In the genomic region with DNA sequence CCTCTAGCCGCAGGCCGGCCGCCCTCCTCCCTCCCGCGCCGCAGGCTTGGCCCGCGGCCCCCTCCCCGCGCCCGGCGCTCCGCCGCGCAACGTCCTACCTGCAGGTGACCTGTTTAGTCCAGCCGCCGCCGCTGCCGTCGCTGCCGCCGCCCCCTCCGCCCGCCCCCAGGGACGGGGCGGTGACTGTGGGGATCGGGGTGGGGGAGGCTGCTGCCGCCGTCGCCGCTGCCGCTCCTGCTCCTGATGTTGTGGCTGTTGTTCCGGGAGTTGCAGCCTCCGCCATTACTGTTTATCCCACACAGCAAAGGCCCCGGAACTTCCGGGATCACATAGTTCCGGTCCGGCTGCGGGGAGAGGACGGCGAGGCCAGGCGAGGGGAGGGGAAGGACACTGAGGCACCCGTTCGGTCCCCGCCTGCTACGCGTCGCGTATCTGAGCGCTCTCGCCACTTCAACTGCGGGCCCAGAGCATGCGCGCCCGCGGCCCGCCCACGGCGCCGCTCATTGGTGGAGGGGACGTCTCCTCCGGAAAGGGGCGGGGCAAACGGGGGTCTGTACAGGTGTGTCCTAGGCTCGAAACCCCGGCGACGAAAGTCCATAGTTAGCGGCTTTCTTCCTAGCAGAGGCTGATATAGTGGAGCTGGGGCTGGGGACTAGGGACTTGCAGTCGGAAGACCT, we compare ENCODE assay signal across 8 cellular contexts. TPM values are rescaled to one million over a fixed set of nuclear protein-coding genes. Genes with fewer than 3 reads are reported as not detected.
DNase-seq lines count a peak whose midpoint lies in the region; ATAC-seq and TF ChIP-seq lines count a peak whose summit lies in the region.

A gene with protein sequence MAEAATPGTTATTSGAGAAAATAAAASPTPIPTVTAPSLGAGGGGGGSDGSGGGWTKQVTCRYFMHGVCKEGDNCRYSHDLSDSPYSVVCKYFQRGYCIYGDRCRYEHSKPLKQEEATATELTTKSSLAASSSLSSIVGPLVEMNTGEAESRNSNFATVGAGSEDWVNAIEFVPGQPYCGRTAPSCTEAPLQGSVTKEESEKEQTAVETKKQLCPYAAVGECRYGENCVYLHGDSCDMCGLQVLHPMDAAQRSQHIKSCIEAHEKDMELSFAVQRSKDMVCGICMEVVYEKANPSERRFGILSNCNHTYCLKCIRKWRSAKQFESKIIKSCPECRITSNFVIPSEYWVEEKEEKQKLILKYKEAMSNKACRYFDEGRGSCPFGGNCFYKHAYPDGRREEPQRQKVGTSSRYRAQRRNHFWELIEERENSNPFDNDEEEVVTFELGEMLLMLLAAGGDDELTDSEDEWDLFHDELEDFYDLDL (minus strand): TSS at position 444 of the 677 bp plus-strand sequence. CDS start 161 bp downstream, at position 283.

- in situ Hi-C loops in KBM-7 (cut with MboI; ENCODE audit: low pct_unique_long_range_greater_than_20kb, low sequenced_read_pairs) = no loop called here

- WGBS in esophagus, 2 donors = 0 to 1% methylated on average over 60 to 71 of the region's 71 CpGs

- peaks cover 29% of the 10 kb centered on the region for H3K4me1 Mint-ChIP-seq in activated T-cell treated with anti-CD3 and anti-CD28 coated beads, Interleukin-2, amount 50 U/mL, for 4 hours (ENCODE audit: low read depth)

- H3K36me3 Mint-ChIP-seq in activated T-cell treated with anti-CD3 and anti-CD28 coated beads, Interleukin-2, amount 50 U/mL, for 4 hours (ENCODE audit: insufficient read depth) = no peaks in the 10 kb centered on the region

- H3K9me3 ChIP-seq in esophagus (ENCODE audit: control insufficient read depth in 2 of 2, insufficient read depth in 1 of 2, low read depth in 1 of 2, low read length in 1 of 2) (no peaks in the 10 kb centered on the region), muscle layer of colon (ENCODE audit: low read length) (no peaks in the 10 kb centered on the region)

- H3K27me3 Mint-ChIP-seq in activated T-cell treated with anti-CD3 and anti-CD28 coated beads, Interleukin-2, amount 50 U/mL, for 4 hours (ENCODE audit: low read depth) = no peaks in the 10 kb centered on the region

- H3K4me3 ChIP-seq in esophagus (ENCODE audit: low read depth in 1 of 2, low read length in 2 of 2) (peak within 1 kb of the TSS; percentile 80 to 98), muscle layer of colon (ENCODE audit: low read depth in 1 of 2, low read length in 2 of 2) (peak within 1 kb of the TSS; percentile 73 to 80)

- peak within 1 kb of the TSS; percentile 3 for H3K9ac ChIP-seq in muscle layer of colon (ENCODE audit: low read length)

- H3K4me1 ChIP-seq in esophagus (ENCODE audit: control insufficient read depth in 2 of 2, insufficient read depth in 2 of 2, low read length in 1 of 2) (peaks cover 0 to 4% of the 10 kb centered on the region in 2 donors), muscle layer of colon (ENCODE audit: insufficient read depth, low read length) (peaks cover 8% of the 10 kb centered on the region)

- ATAC-seq in GM21717 (IDR thresholded peaks at IDR 0.05; ENCODE audit: unreplicated experiment) = peak; percentile 92
- ATAC-seq in activated T-cell treated with anti-CD3 and anti-CD28 coated beads, Interleukin-2, amount 50 U/mL, for 4 hours = peak; percentile 92

- peak within 1 kb of the TSS; percentile 100 for H3K4me3 Mint-ChIP-seq in activated T-cell treated with anti-CD3 and anti-CD28 coated beads, Interleukin-2, amount 50 U/mL, for 4 hours

- H3K27ac ChIP-seq in esophagus (ENCODE audit: low read depth in 2 of 2, low read length in 1 of 2) (peak within 1 kb of the TSS; percentile 85 to 97), muscle layer of colon (ENCODE audit: low read depth, low read length) (peak within 1 kb of the TSS; percentile 98)

- no peaks in the 10 kb centered on the region for H3K9me3 Mint-ChIP-seq in activated T-cell treated with anti-CD3 and anti-CD28 coated beads, Interleukin-2, amount 50 U/mL, for 4 hours

- H3K27me3 ChIP-seq in esophagus (ENCODE audit: control insufficient read depth in 1 of 2, insufficient read depth in 2 of 2, low read length in 2 of 2) (no peaks in the 10 kb centered on the region), muscle layer of colon (ENCODE audit: control insufficient read depth in 1 of 2, insufficient read depth in 2 of 2, low read length in 2 of 2) (no peaks in the 10 kb centered on the region)

- DNase-seq in DMS153 treated with DMSO at 0.1 percent for 48 hours (lab: John Stamatoyannopoulos, UW; ENCODE audit: unreplicated experiment) (peak; percentile 97), KBM-7 (peak; percentile 93)
- peak; percentile 93 for DNase-seq in activated T-cell treated with anti-CD3 and anti-CD28 coated beads, Interleukin-2, amount 50 U/mL, for 4 hours
- peak; percentile 82 for DNase-seq in stimulated activated CD8-positive, alpha-beta memory T cell treated with anti-CD3 and anti-CD28 coated beads, Interleukin-7, amount 100 ng/mL, for 24 hours (ENCODE audit: low read depth)

- H3K36me3 ChIP-seq in esophagus (ENCODE audit: control insufficient read depth in 2 of 2, insufficient read depth in 2 of 2, low read length in 1 of 2) = no peaks in the 10 kb centered on the region
- no peaks in the 10 kb centered on the region for H3K36me3 ChIP-seq in muscle layer of colon (ENCODE audit: insufficient read depth, low read length)

TF ChIP-seq in PFSK-1, 5 proteins besides CTCF, POLR2A, EP300 and RAD21:
- TF ChIP-seq, protein P1, sequence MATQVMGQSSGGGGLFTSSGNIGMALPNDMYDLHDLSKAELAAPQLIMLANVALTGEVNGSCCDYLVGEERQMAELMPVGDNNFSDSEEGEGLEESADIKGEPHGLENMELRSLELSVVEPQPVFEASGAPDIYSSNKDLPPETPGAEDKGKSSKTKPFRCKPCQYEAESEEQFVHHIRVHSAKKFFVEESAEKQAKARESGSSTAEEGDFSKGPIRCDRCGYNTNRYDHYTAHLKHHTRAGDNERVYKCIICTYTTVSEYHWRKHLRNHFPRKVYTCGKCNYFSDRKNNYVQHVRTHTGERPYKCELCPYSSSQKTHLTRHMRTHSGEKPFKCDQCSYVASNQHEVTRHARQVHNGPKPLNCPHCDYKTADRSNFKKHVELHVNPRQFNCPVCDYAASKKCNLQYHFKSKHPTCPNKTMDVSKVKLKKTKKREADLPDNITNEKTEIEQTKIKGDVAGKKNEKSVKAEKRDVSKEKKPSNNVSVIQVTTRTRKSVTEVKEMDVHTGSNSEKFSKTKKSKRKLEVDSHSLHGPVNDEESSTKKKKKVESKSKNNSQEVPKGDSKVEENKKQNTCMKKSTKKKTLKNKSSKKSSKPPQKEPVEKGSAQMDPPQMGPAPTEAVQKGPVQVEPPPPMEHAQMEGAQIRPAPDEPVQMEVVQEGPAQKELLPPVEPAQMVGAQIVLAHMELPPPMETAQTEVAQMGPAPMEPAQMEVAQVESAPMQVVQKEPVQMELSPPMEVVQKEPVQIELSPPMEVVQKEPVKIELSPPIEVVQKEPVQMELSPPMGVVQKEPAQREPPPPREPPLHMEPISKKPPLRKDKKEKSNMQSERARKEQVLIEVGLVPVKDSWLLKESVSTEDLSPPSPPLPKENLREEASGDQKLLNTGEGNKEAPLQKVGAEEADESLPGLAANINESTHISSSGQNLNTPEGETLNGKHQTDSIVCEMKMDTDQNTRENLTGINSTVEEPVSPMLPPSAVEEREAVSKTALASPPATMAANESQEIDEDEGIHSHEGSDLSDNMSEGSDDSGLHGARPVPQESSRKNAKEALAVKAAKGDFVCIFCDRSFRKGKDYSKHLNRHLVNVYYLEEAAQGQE (IDR thresholded peaks at IDR 0.05; ENCODE audit: insufficient read depth in 1 of 2, low read depth in 2 of 2, low read length in 2 of 2) = no peak
- TF ChIP-seq SIN3A (IDR thresholded peaks at IDR 0.05; ENCODE audit: borderline replicate concordance, insufficient read depth, low read length) = no peak
- peak; percentile 38; the same call in 1 of the 2 replicates for TF ChIP-seq POLR2AphosphoS5 (IDR thresholded peaks at IDR 0.05; ENCODE audit: low read depth, low read length)
- peak; percentile 95 for TF ChIP-seq FOXP2 (optimal IDR thresholded peaks at IDR 0.05; ENCODE audit: borderline replicate concordance, extremely low read depth, extremely low read length, insufficient read depth)
- peak; percentile 61; the same call in 1 of the 2 replicates for TF ChIP-seq TAF1 (IDR thresholded peaks at IDR 0.05; ENCODE audit: borderline replicate concordance, insufficient read depth, low read length)

RNA-seq across cellular contexts. Expression of the gene that starts here (rescaled TPM):
- polyA plus RNA-seq in PFSK-1 (2012; ENCODE audit: insufficient read length, low read depth) = 44.3 TPM
- 10 to 100 TPM; 42.9 to 54.1 (median 51.9) TPM for total RNA-seq in activated T-cell treated with anti-CD3 and anti-CD28 coated beads, Interleukin-2, amount 50 U/mL, for 4 hours
- polyA plus RNA-seq in esophagus = 10 to 100 TPM; 35.5 to 38.1 TPM

Comparison
In these comparisons a context has a peak if more than half of its experiments do, and no peak if none do; other contexts are left out.
1. Peak in every context shown above with its lines: DNase-seq, ATAC-seq, H3K4me3 ChIP-seq and H3K27ac ChIP-seq.